In genomic region chr10:95559466-95559865, GRCh38 we compare ENCODE assay signal across 9 cellular contexts. TPM values are rescaled to one million over a fixed set of nuclear protein-coding genes. Genes with fewer than 3 reads are reported as not detected.
DNase-seq lines count a peak whose midpoint lies in the region; ATAC-seq, FAIRE-seq and TF ChIP-seq lines count a peak whose summit lies in the region.
"Had no signal": no experiment of that assay in that cellular context is flagged by ENCODE, and none has a peak within 500 bp of the region (broad histone marks: within the 10 kb centered on the region; RNA-seq: fewer than 3 reads in every experiment).

No MANE protein-coding gene starts in this region.

- intact Hi-C loops in HepG2 (cut with micrococcal nuclease; ENCODE audit: unreplicated experiment) = no loop called here

- H3K4me2 ChIP-seq in HepG2 (ENCODE audit: low read depth, low read length) = peak overlapping the region; percentile 99

- no peak overlapping the region for H2AFZ ChIP-seq in HepG2 (ENCODE audit: low read length)

- peaks cover 27 to 43% of the 10 kb centered on the region in 2 donors for H3K27me3 Mint-ChIP-seq in stimulated activated naive B cell treated with anti-CD40 and anti-IgM and Interleukin-4, amounts not matched to agents 10 μg/mL and 1 μg/mL and 100 μg/mL, for 72 hours

- WGBS in HepG2 (ENCODE audit: low lambda C conversion rate) = 61% methylated on average over 4 of the region's 4 CpGs

- no peak for TF ChIP-seq RAD21 in HepG2 (CRISPR knock-in tag; IDR thresholded peaks at IDR 0.05)

- no peaks in the 10 kb centered on the region for H3K9me3 Mint-ChIP-seq in stimulated activated naive B cell treated with anti-CD40 and anti-IgM and Interleukin-4, amounts not matched to agents 10 μg/mL and 1 μg/mL and 100 μg/mL, for 72 hours

- BruUV-seq in HepG2 (replicated peaks; lab: Mats Ljungman, UMichigan) = no TSS peak

- H3K79me2 ChIP-seq in HepG2 (ENCODE audit: insufficient read depth, low read length) = peaks cover 57% of the 10 kb centered on the region

- TF ChIP-seq EP300 in HepG2 (IDR thresholded peaks at IDR 0.05; ENCODE audit: low read depth in 2 of 2, low read length in 2 of 2) (no peak), HepG2 (CRISPR knock-in tag; IDR thresholded peaks at IDR 0.05; ENCODE audit: borderline replicate concordance) (no peak)

- no peak overlapping the region for H3K27ac Mint-ChIP-seq in stimulated activated naive B cell treated with anti-CD40 and anti-IgM and Interleukin-4, amounts not matched to agents 10 μg/mL and 1 μg/mL and 100 μg/mL, for 72 hours

- no peak for ATAC-seq in HepG2
- no peak for ATAC-seq in stimulated activated naive B cell treated with anti-CD40 and anti-IgM and Interleukin-4, amounts not matched to agents 10 μg/mL and 1 μg/mL and 100 μg/mL, for 72 hours (replicated peaks)
- no peak for ATAC-seq in GM18868 (IDR thresholded peaks at IDR 0.05; ENCODE audit: unreplicated experiment)

- peaks cover 5 to 20% of the 10 kb centered on the region in 2 donors for H3K4me1 Mint-ChIP-seq in stimulated activated naive B cell treated with anti-CD40 and anti-IgM and Interleukin-4, amounts not matched to agents 10 μg/mL and 1 μg/mL and 100 μg/mL, for 72 hours

- no peak for FAIRE-seq in HepG2 (lab: Jason Lieb, UNC)

- DNase-seq in NCI-H82 (lab: John Stamatoyannopoulos, UW) (peak; percentile 19), NCI-H82 treated with DMSO at 0.1 percent for 48 hours (lab: John Stamatoyannopoulos, UW; ENCODE audit: unreplicated experiment) (no peak), HepG2 (ENCODE audit: low spot score) (no peak), H4 (ENCODE audit: low spot score) (no peak)
- DNase-seq in stimulated activated naive B cell treated with anti-CD40 and anti-IgM and Interleukin-4, amounts not matched to agents 10 μg/mL and 1 μg/mL and 100 μg/mL, for 72 hours = no peak
- no peak for DNase-seq in stimulated activated CD4-positive, alpha-beta T cell treated with anti-CD3 and anti-CD28 coated beads, Interleukin-4, amount 100 ng/mL, for 1 hour
- DNase-seq: GM23248 had no signal

- peaks cover 0 to 2% of the 10 kb centered on the region in 2 experiments; a peak in 1 of 5 replicates for H3K36me3 ChIP-seq in HepG2 (replicated peaks in 1 of 2; ENCODE audit: control insufficient read depth in 1 of 2, insufficient read depth in 2 of 2, low read length in 2 of 2)

- peak overlapping the region; percentile 33 to 91 (median 82) for H3K4me3 ChIP-seq in HepG2 (replicated peaks in 1 of 3; ENCODE audit: insufficient read depth in 1 of 3, low read depth in 2 of 3, low read length in 3 of 3)

- H3K27me3 ChIP-seq in HepG2 (ENCODE audit: control insufficient read depth in 1 of 2, insufficient read depth in 2 of 2, low read length in 2 of 2) = no peaks in the 10 kb centered on the region; a peak in 1 of 5 replicates

- no peak for TF ChIP-seq CTCF in HepG2 (CRISPR knock-in tag; IDR thresholded peaks at IDR 0.05)

- peak overlapping the region; percentile 27; the same call in 1 of the 2 replicates for H3K9ac ChIP-seq in HepG2 (ENCODE audit: insufficient read depth, low read depth, low read length)

- peaks cover 0 to 2% of the 10 kb centered on the region in 2 donors for H3K36me3 Mint-ChIP-seq in stimulated activated naive B cell treated with anti-CD40 and anti-IgM and Interleukin-4, amounts not matched to agents 10 μg/mL and 1 μg/mL and 100 μg/mL, for 72 hours

- H3K9me3 ChIP-seq in HepG2 (ENCODE audit: low read length) = no peaks in the 10 kb centered on the region

- in situ Hi-C loops in HepG2 (cut with HindIII; ENCODE audit: extremely low pct_ligation_motif_present, low pct_unique_long_range_greater_than_20kb) = loop anchor here (25.0 kb wide), 1 partner anchor 122 kb away; no protein-coding TSS in a partner anchor

- no peak for TF ChIP-seq POLR2A in HepG2 (IDR thresholded peaks at IDR 0.05; ENCODE audit: insufficient read depth in 1 of 2, low read depth in 2 of 2, low read length in 2 of 2)

- POLR2A ChIA-PET in HepG2 (lab: Yijun Ruan, JAX) = interaction anchor here (1.4 kb wide), 1 partner anchor 58 kb away, joined by 3 read pairs; no protein-coding TSS in a partner anchor

- H3K4me3 Mint-ChIP-seq in stimulated activated naive B cell treated with anti-CD40 and anti-IgM and Interleukin-4, amounts not matched to agents 10 μg/mL and 1 μg/mL and 100 μg/mL, for 72 hours = peak overlapping the region; percentile 36 to 37

- CTCF ChIA-PET in HepG2 (lab: Yijun Ruan, JAX; ENCODE audit: low intra/inter-chr PET ratio, low total read pairs) = no interaction called here

- H3K4me1 ChIP-seq in HepG2 (ENCODE audit: insufficient read depth, low read length) = peaks cover 84% of the 10 kb centered on the region

- H4K20me1 ChIP-seq in HepG2 (ENCODE audit: insufficient read depth, low read length) = no peaks in the 10 kb centered on the region; the same call in 1 of the 2 replicates

- H3K27ac ChIP-seq in angular gyrus (ENCODE audit: low read depth, low read length) = peak overlapping the region; percentile 74
- no peak overlapping the region for H3K27ac ChIP-seq in HepG2 (ENCODE audit: extremely low read length, insufficient read depth, low read length)
- H3K27ac ChIP-seq: GM23248 had no signal

TF ChIP-seq in HepG2, 621 proteins besides CTCF, POLR2A, EP300 and RAD21:
- no peak for TF ChIP-seq POLR2AphosphoS5 (IDR thresholded peaks at IDR 0.05; ENCODE audit: low read depth, low read length)
- 0 out of 2 replicates have a peak, but pooled peaks have one; percentile 20 for TF ChIP-seq TSC22D2 (CRISPR knock-in tag; IDR thresholded peaks at IDR 0.05; ENCODE audit: borderline replicate concordance)
- TF ChIP-seq SAP130 (CRISPR knock-in tag; IDR thresholded peaks at IDR 0.05; ENCODE audit: low read depth) = 0 out of 2 replicates have a peak, but pooled peaks have one; percentile 8
- no peak for TF ChIP-seq RBFOX2 (IDR thresholded peaks at IDR 0.05; ENCODE audit: low read depth, low read length)
- no peak for TF ChIP-seq GATAD1 (CRISPR knock-in tag; IDR thresholded peaks at IDR 0.05)
- TF ChIP-seq HOXA3 (CRISPR knock-in tag; IDR thresholded peaks at IDR 0.05) = no peak

RNA-seq across cellular contexts. Expression of gene SORBS1, which starts 1.7 kb away (rescaled TPM):
- total RNA-seq in HepG2 (2016; rRNA removed; fragmentation: Illumina TruSeq; extraction: Trizol) = 16.8 and 21.0 TPM in 2 replicates
- 6.9 and 8.4 TPM in 2 replicates for total RNA-seq in HepG2 (2016; cell fraction: cytosol; rRNA removed; fragmentation: Illumina TruSeq; extraction: Trizol; ENCODE audit: low read depth)
- 16.7 and 20.1 TPM in 2 replicates for total RNA-seq in HepG2 (2016; cell fraction: insoluble cytoplasmic fraction; rRNA removed; fragmentation: Illumina TruSeq; extraction: Trizol)
- total RNA-seq in HepG2 (2016; cell fraction: membrane; rRNA removed; fragmentation: Illumina TruSeq; extraction: Trizol) = 6.8 and 7.4 TPM in 2 replicates
- total RNA-seq in HepG2 (2016; cell fraction: nucleus; rRNA removed; fragmentation: Illumina TruSeq; extraction: Trizol) = 22.7 and 24.8 TPM in 2 replicates
- 30.1 and 39.8 TPM in 2 replicates for polyA plus RNA-seq in HepG2 (2011; rRNA removed)
- polyA plus RNA-seq in HepG2 (2011; cell fraction: cytosol; rRNA removed) = 21.6 and 22.7 TPM in 2 replicates
- polyA plus RNA-seq in HepG2 (2011; cell fraction: nucleus; rRNA removed) = 39.9 and 56.8 TPM in 2 replicates
- 22.1 and 55.4 TPM in 2 replicates for polyA plus RNA-seq in HepG2 (2012)
- 0.37 and 0.66 TPM in 2 replicates for polyA plus RNA-seq in HepG2 (2016; cell fraction: cytosol; fragmentation: Illumina TruSeq; extraction: Trizol; ENCODE audit: low read depth)
- 18.0 and 20.6 TPM in 2 replicates for polyA plus RNA-seq in HepG2 (2016; cell fraction: insoluble cytoplasmic fraction; fragmentation: Illumina TruSeq; extraction: Trizol; ENCODE audit: low read depth)
- 1.4 and 1.9 TPM in 2 replicates for polyA plus RNA-seq in HepG2 (2016; cell fraction: membrane; fragmentation: Illumina TruSeq; extraction: Trizol; ENCODE audit: low read depth)
- 24.7 and 25.1 TPM in 2 replicates for polyA plus RNA-seq in HepG2 (2016; cell fraction: nucleus; fragmentation: Illumina TruSeq; extraction: Trizol; ENCODE audit: insufficient read depth, low read depth)
- polyA minus RNA-seq in HepG2 (2011; rRNA and poly(A)+ RNA removed; ENCODE audit: low replicate concordance) = 2.7 and 66.2 TPM in 2 replicates
- polyA minus RNA-seq in HepG2 (2011; cell fraction: cytosol; rRNA and poly(A)+ RNA removed) = 28.0 and 29.9 TPM in 2 replicates
- 81.3 and 96.8 TPM in 2 replicates for polyA minus RNA-seq in HepG2 (2011; cell fraction: nucleus; rRNA and poly(A)+ RNA removed)
- total RNA-seq in H4 (2014; rRNA removed; shearing (Covaris generic)) = 1.4 and 4.0 TPM in 2 replicates
